Comparison of ENCODE assay signal across 16 cellular contexts in genomic region chr4:154292589-154292988, GRCh38.
"Had no signal": no experiment of that assay in that cellular context is flagged by ENCODE, and none has a peak within 500 bp of the region (broad histone marks: within the 10 kb centered on the region; RNA-seq: fewer than 3 reads in every experiment).

No MANE protein-coding gene starts in this region.

- H3K4me1 Mint-ChIP-seq: stimulated activated naive B cell treated with anti-CD40 and anti-IgM and Interleukin-4, amounts not matched to agents 10 μg/mL and 1 μg/mL and 100 μg/mL, for 72 hours had no signal

- DNase-seq: activated CD4-positive, alpha-beta memory T cell treated with anti-CD3 and anti-CD28 coated beads for 36 hours; activated CD8-positive, alpha-beta memory T cell treated with anti-CD3 and anti-CD28 coated beads, Interleukin-2, amount 50 U/mL, for 4 hours; activated gamma-delta T cell treated with Interleukin-2 at 50 U/mL for 16 hours; dorsolateral prefrontal cortex; hypothalamus; left cardiac atrium; mammary epithelial cell; nucleus accumbens; right cardiac atrium; small intestine; stimulated activated naive B cell treated with anti-CD40 and anti-IgM and Interleukin-4, amounts not matched to agents 10 μg/mL and 1 μg/mL and 100 μg/mL, for 72 hours; T-helper 2 cell; transverse colon had no signal

- H3K4me3 ChIP-seq: ascending aorta, dorsolateral prefrontal cortex, transverse colon had no signal

- H3K36me3 Mint-ChIP-seq: activated CD4-positive, alpha-beta memory T cell treated with anti-CD3 and anti-CD28 coated beads for 36 hours; natural killer cell treated with Interleukin-12 subunit alpha and Interleukin-12 subunit beta and Interleukin-15 and Interleukin-18, amount 100 ng/mL, for 72 hours; stimulated activated naive B cell treated with anti-CD40 and anti-IgM and Interleukin-4, amounts not matched to agents 10 μg/mL and 1 μg/mL and 100 μg/mL, for 72 hours had no signal

- H3K36me3 ChIP-seq: ascending aorta, transverse colon had no signal

- H3K27ac ChIP-seq: ascending aorta, dorsolateral prefrontal cortex, transverse colon had no signal

- H3K27me3 Mint-ChIP-seq: activated CD4-positive, alpha-beta memory T cell treated with anti-CD3 and anti-CD28 coated beads for 36 hours; natural killer cell treated with Interleukin-12 subunit alpha and Interleukin-12 subunit beta and Interleukin-15 and Interleukin-18, amount 100 ng/mL, for 72 hours had no signal

- H3K4me1 ChIP-seq: ascending aorta, transverse colon had no signal

- H3K27ac Mint-ChIP-seq: activated CD4-positive, alpha-beta memory T cell treated with anti-CD3 and anti-CD28 coated beads for 36 hours; activated T-cell treated with anti-CD3 and anti-CD28 coated beads, Interleukin-2, amount 50 U/mL, for 72 hours; natural killer cell treated with Interleukin-12 subunit alpha and Interleukin-12 subunit beta and Interleukin-15 and Interleukin-18, amount 100 ng/mL, for 72 hours; stimulated activated naive B cell treated with anti-CD40 and anti-IgM and Interleukin-4, amounts not matched to agents 10 μg/mL and 1 μg/mL and 100 μg/mL, for 72 hours had no signal

- H3K9me3 Mint-ChIP-seq: activated CD4-positive, alpha-beta memory T cell treated with anti-CD3 and anti-CD28 coated beads for 36 hours; activated T-cell treated with anti-CD3 and anti-CD28 coated beads, Interleukin-2, amount 50 U/mL, for 72 hours; natural killer cell treated with Interleukin-12 subunit alpha and Interleukin-12 subunit beta and Interleukin-15 and Interleukin-18, amount 100 ng/mL, for 72 hours; stimulated activated naive B cell treated with anti-CD40 and anti-IgM and Interleukin-4, amounts not matched to agents 10 μg/mL and 1 μg/mL and 100 μg/mL, for 72 hours had no signal

- ATAC-seq: activated T-cell treated with anti-CD3 and anti-CD28 coated beads, Interleukin-2, amount 50 U/mL, for 72 hours; left cardiac atrium; natural killer cell treated with Interleukin-12 subunit alpha and Interleukin-12 subunit beta and Interleukin-15 and Interleukin-18, amount 100 ng/mL, for 72 hours; right cardiac atrium had no signal

- H3K27me3 ChIP-seq: ascending aorta, dorsolateral prefrontal cortex, transverse colon had no signal

- H3K4me3 Mint-ChIP-seq: activated CD4-positive, alpha-beta memory T cell treated with anti-CD3 and anti-CD28 coated beads for 36 hours; activated T-cell treated with anti-CD3 and anti-CD28 coated beads, Interleukin-2, amount 50 U/mL, for 72 hours; natural killer cell treated with Interleukin-12 subunit alpha and Interleukin-12 subunit beta and Interleukin-15 and Interleukin-18, amount 100 ng/mL, for 72 hours; stimulated activated naive B cell treated with anti-CD40 and anti-IgM and Interleukin-4, amounts not matched to agents 10 μg/mL and 1 μg/mL and 100 μg/mL, for 72 hours had no signal
